8 cellular contexts compared by ENCODE assay signal in the genomic region with DNA sequence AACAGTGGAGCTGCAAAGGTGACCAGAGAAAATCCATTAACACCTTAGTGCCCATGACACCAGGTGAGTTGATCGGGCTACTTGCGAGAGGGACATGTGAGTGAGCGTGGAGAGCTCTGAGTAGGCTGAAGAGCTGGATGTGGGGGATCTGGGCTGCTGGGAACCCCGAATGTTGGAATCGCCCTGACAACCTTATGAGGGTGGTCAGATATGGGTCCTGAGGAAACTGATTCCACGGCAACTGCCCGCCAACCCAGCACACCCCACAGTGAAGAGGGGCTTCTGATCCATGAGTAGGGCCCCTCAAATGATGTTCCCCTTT. TPM values are rescaled to one million over a fixed set of nuclear protein-coding genes. Genes with fewer than 3 reads are reported as not detected.
DNase-seq lines count a peak whose midpoint lies in the region; ATAC-seq and TF ChIP-seq lines count a peak whose summit lies in the region.

No MANE protein-coding gene starts in this region.

- H3K4me3 Mint-ChIP-seq in activated CD4-positive, alpha-beta T cell treated with anti-CD3 and anti-CD28 coated beads, Interleukin-2, amount 10 ng/mL, durations not matched to agents 24 days and 14 days: peak overlapping the region; percentile 91

- H3K27ac ChIP-seq in ascending aorta (peak overlapping the region; percentile 82 to 85), liver (ENCODE audit: low read depth in 1 of 2, low read length in 2 of 2) (peak overlapping the region; percentile 58 to 72), tibial nerve (peak overlapping the region; percentile 83 to 93 (median 88))

- intact Hi-C loops in activated CD4-positive, alpha-beta T cell treated with anti-CD3 and anti-CD28 coated beads, Interleukin-2, amount 10 ng/mL, durations not matched to agents 24 days and 14 days (cut with micrococcal nuclease): loop anchor here (1.0 to 10.0 kb wide), 3 partner anchors 200 to 789 kb away; a partner anchor contains a TSS
- intact Hi-C loops in ascending aorta (cut with DNase I): loop anchor here (2.0 to 10.0 kb wide), 4 partner anchors 199 to 933 kb away; a partner anchor contains a TSS

- H3K27me3 Mint-ChIP-seq in activated CD4-positive, alpha-beta T cell treated with anti-CD3 and anti-CD28 coated beads, Interleukin-2, amount 10 ng/mL, durations not matched to agents 24 days and 14 days: no peaks in the 10 kb centered on the region

- H3K9me3 Mint-ChIP-seq in activated CD4-positive, alpha-beta T cell treated with anti-CD3 and anti-CD28 coated beads, Interleukin-2, amount 10 ng/mL, durations not matched to agents 24 days and 14 days: no peaks in the 10 kb centered on the region

- H3K27ac Mint-ChIP-seq in activated CD4-positive, alpha-beta T cell treated with anti-CD3 and anti-CD28 coated beads, Interleukin-2, amount 10 ng/mL, durations not matched to agents 24 days and 14 days: peak overlapping the region; percentile 68

- peaks cover 4 to 17% of the 10 kb centered on the region in 2 donors for H3K4me1 ChIP-seq in ascending aorta
- H3K4me1 ChIP-seq in liver (ENCODE audit: control insufficient read depth in 4 of 4, insufficient read depth in 4 of 4, low read length in 3 of 4): peaks cover 12 to 41% (median 29%) of the 10 kb centered on the region in 4 donors
- H3K4me1 ChIP-seq in tibial nerve: peaks cover 0 to 39% (median 5%) of the 10 kb centered on the region in 4 donors

- TF ChIP-seq CTCF in ascending aorta (IDR thresholded peaks at IDR 0.05) (no peak), liver (IDR thresholded peaks at IDR 0.05; ENCODE audit: low read depth, low read length, missing input control) (no peak), tibial nerve (IDR thresholded peaks at IDR 0.05) (no peak)

- TF ChIP-seq RAD21 in liver (IDR thresholded peaks at IDR 0.05): no peak

- H3K36me3 Mint-ChIP-seq in activated CD4-positive, alpha-beta T cell treated with anti-CD3 and anti-CD28 coated beads, Interleukin-2, amount 10 ng/mL, durations not matched to agents 24 days and 14 days (ENCODE audit: low read depth): peaks cover 3% of the 10 kb centered on the region

- H3K36me3 ChIP-seq in ascending aorta (no peaks in the 10 kb centered on the region), liver (ENCODE audit: control insufficient read depth in 4 of 4, insufficient read depth in 3 of 4, low read depth in 1 of 4, low read length in 3 of 4) (no peaks in the 10 kb centered on the region), tibial nerve (no peaks in the 10 kb centered on the region)

- no peak for TF ChIP-seq EP300 in tibial nerve (IDR thresholded peaks at IDR 0.05)

- peak overlapping the region; percentile 82 to 85 for H3K4me3 ChIP-seq in ascending aorta
- peak overlapping the region; percentile 66 to 86 (median 69) for H3K4me3 ChIP-seq in liver (ENCODE audit: low read depth in 1 of 3, low read length in 3 of 3)
- peak overlapping the region; percentile 78 to 97 (median 90) for H3K4me3 ChIP-seq in tibial nerve

- ATAC-seq in GM18868 (IDR thresholded peaks at IDR 0.05; ENCODE audit: unreplicated experiment): no peak
- no peak for ATAC-seq in HG03342 (IDR thresholded peaks at IDR 0.05; ENCODE audit: unreplicated experiment)
- no peak for ATAC-seq in HG03354 (IDR thresholded peaks at IDR 0.05; ENCODE audit: poor library complexity, severe bottlenecking, unreplicated experiment)

- peak overlapping the region; percentile 16 to 58 for H3K9ac ChIP-seq in liver (ENCODE audit: low read depth in 1 of 2, low read length in 2 of 2)

- peaks cover 29% of the 10 kb centered on the region for H3K4me1 Mint-ChIP-seq in activated CD4-positive, alpha-beta T cell treated with anti-CD3 and anti-CD28 coated beads, Interleukin-2, amount 10 ng/mL, durations not matched to agents 24 days and 14 days

- WGBS in liver: 41% methylated on average over 7 of the region's 7 CpGs
- WGBS in tibial nerve, 2 donors: 7 to 18% methylated on average over 7 of the region's 7 CpGs

- H3K9me3 ChIP-seq in ascending aorta (no peaks in the 10 kb centered on the region), liver (ENCODE audit: control insufficient read depth in 4 of 4, low read length in 3 of 4) (no peaks in the 10 kb centered on the region), tibial nerve (no peaks in the 10 kb centered on the region)

- H3K27me3 ChIP-seq in ascending aorta (no peaks in the 10 kb centered on the region), liver (ENCODE audit: control insufficient read depth in 4 of 4, insufficient read depth in 4 of 4, low read length in 3 of 4) (no peaks in the 10 kb centered on the region), tibial nerve (no peaks in the 10 kb centered on the region)

- no peak for DNase-seq in activated CD4-positive, alpha-beta T cell treated with anti-CD3 and anti-CD28 coated beads, Interleukin-2, amount 10 ng/mL, durations not matched to agents 24 days and 14 days
- DNase-seq in activated CD4-positive, alpha-beta T cell treated with anti-CD3 and anti-CD28 coated beads for 1 hour: no peak
- DNase-seq in ascending aorta (ENCODE audit: low spot score in 2 of 2) (no peak), tibial nerve (ENCODE audit: low spot score in 2 of 2) (no peak)

- no peak for TF ChIP-seq POLR2A in tibial nerve (IDR thresholded peaks at IDR 0.05)

TF ChIP-seq in liver, 16 proteins besides CTCF, POLR2A, EP300 and RAD21:
- TF ChIP-seq FOXA2 (IDR thresholded peaks at IDR 0.05) (no peak), SP1 (IDR thresholded peaks at IDR 0.05) (no peak), FOXA1 (IDR thresholded peaks at IDR 0.05) (no peak), TAF1 (conservative IDR thresholded peaks at IDR 0.05) (no peak), YY1 (IDR thresholded peaks at IDR 0.05) (no peak), NR2F2 (IDR thresholded peaks at IDR 0.05) (no peak), GABPA (IDR thresholded peaks at IDR 0.05 in 1 of 2, conservative IDR thresholded peaks at IDR 0.05 in 1 of 2) (no peak), RXRA (IDR thresholded peaks at IDR 0.05) (no peak), HNF4A (conservative IDR thresholded peaks at IDR 0.05) (no peak), EGR1 (IDR thresholded peaks at IDR 0.05; ENCODE audit: low read depth in 2 of 2) (no peak), HNF4G (IDR thresholded peaks at IDR 0.05) (no peak), JUND (IDR thresholded peaks at IDR 0.05) (no peak)
- TF ChIP-seq, protein P1, sequence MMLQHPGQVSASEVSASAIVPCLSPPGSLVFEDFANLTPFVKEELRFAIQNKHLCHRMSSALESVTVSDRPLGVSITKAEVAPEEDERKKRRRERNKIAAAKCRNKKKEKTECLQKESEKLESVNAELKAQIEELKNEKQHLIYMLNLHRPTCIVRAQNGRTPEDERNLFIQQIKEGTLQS (IDR thresholded peaks at IDR 0.05): no peak
- TF ChIP-seq, protein P2, sequence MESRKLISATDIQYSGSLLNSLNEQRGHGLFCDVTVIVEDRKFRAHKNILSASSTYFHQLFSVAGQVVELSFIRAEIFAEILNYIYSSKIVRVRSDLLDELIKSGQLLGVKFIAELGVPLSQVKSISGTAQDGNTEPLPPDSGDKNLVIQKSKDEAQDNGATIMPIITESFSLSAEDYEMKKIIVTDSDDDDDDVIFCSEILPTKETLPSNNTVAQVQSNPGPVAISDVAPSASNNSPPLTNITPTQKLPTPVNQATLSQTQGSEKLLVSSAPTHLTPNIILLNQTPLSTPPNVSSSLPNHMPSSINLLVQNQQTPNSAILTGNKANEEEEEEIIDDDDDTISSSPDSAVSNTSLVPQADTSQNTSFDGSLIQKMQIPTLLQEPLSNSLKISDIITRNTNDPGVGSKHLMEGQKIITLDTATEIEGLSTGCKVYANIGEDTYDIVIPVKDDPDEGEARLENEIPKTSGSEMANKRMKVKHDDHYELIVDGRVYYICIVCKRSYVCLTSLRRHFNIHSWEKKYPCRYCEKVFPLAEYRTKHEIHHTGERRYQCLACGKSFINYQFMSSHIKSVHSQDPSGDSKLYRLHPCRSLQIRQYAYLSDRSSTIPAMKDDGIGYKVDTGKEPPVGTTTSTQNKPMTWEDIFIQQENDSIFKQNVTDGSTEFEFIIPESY (IDR thresholded peaks at IDR 0.05): no peak
- TF ChIP-seq, protein P3, sequence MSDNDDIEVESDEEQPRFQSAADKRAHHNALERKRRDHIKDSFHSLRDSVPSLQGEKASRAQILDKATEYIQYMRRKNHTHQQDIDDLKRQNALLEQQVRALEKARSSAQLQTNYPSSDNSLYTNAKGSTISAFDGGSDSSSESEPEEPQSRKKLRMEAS (IDR thresholded peaks at IDR 0.05): no peak
- TF ChIP-seq, protein P4, sequence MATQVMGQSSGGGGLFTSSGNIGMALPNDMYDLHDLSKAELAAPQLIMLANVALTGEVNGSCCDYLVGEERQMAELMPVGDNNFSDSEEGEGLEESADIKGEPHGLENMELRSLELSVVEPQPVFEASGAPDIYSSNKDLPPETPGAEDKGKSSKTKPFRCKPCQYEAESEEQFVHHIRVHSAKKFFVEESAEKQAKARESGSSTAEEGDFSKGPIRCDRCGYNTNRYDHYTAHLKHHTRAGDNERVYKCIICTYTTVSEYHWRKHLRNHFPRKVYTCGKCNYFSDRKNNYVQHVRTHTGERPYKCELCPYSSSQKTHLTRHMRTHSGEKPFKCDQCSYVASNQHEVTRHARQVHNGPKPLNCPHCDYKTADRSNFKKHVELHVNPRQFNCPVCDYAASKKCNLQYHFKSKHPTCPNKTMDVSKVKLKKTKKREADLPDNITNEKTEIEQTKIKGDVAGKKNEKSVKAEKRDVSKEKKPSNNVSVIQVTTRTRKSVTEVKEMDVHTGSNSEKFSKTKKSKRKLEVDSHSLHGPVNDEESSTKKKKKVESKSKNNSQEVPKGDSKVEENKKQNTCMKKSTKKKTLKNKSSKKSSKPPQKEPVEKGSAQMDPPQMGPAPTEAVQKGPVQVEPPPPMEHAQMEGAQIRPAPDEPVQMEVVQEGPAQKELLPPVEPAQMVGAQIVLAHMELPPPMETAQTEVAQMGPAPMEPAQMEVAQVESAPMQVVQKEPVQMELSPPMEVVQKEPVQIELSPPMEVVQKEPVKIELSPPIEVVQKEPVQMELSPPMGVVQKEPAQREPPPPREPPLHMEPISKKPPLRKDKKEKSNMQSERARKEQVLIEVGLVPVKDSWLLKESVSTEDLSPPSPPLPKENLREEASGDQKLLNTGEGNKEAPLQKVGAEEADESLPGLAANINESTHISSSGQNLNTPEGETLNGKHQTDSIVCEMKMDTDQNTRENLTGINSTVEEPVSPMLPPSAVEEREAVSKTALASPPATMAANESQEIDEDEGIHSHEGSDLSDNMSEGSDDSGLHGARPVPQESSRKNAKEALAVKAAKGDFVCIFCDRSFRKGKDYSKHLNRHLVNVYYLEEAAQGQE (IDR thresholded peaks at IDR 0.05): no peak

RNA-seq across cellular contexts. Expression of a gene that starts 0.7 kb away (rescaled TPM):
- total RNA-seq in activated CD4-positive, alpha-beta T cell treated with anti-CD3 and anti-CD28 coated beads, Interleukin-2, amount 10 ng/mL, durations not matched to agents 24 days and 14 days: 54.2 and 56.2 TPM in 2 replicates
- total RNA-seq in ascending aorta: 200 TPM
- total RNA-seq in liver: 10 to 100 TPM; 14.3 to 46.4 TPM
- 10 to 100 TPM; 29.8 to 49.2 TPM for polyA plus RNA-seq in liver
- 10 to 100 TPM; 41.0 to 55.5 (median 50.7) TPM for total RNA-seq in tibial nerve
